In the genomic region with DNA sequence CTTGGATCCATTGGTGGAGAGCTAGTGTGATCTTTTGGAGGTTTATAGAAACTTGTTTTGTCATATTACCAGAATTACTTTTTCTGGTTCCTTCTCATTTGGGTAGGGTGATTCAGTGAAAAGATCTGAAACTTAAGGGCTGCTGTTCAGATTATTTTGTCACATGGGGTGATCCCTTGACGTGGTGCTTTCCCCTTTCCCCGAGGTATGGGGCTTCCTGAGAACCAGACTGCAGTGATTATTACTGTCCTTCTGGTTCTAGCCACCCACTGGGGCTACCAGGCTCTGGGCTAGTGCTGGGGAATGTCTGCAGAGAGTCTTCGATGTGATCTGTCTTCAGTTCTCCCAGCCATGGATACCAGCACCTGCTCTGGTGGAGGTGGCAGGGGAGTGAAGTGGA, we compare ENCODE assay signal across 25 cellular contexts.
"Had no signal": no experiment of that assay in that cellular context is flagged by ENCODE, and none has a peak within 500 bp of the region (broad histone marks: within the 10 kb centered on the region; RNA-seq: fewer than 3 reads in every experiment).

No MANE protein-coding gene starts in this region.

- H3K36me3 ChIP-seq: adrenal gland, breast epithelium, MG63, SJCRH30 had no signal

- H3K9me3 ChIP-seq: adrenal gland, body of pancreas, MG63, SJCRH30 had no signal

- H3K27ac ChIP-seq: adrenal gland, body of pancreas, breast epithelium, SJCRH30, SK-N-MC had no signal

- H3K4me3 ChIP-seq: adrenal gland, body of pancreas, breast epithelium, MG63, SJCRH30, SK-N-MC had no signal

- H3K4me1 ChIP-seq: adrenal gland, body of pancreas, breast epithelium, SJCRH30 had no signal

- DNase-seq: activated CD4-positive, alpha-beta T cell treated with anti-CD3 and anti-CD28 coated beads for 36 hours; activated CD4-positive, alpha-beta T cell treated with anti-CD3 and anti-CD28 coated beads, Interleukin-2, amount 10 ng/mL, durations not matched to agents 7 days and 5 days; activated CD4-positive, alpha-beta T cell treated with anti-CD3 and anti-CD28 coated beads, Interleukin-2, amount 50 U/mL, for 48 hours; activated CD8-positive, alpha-beta T cell treated with anti-CD3 and anti-CD28 coated beads, Interleukin-2, amount 10 ng/mL, durations not matched to agents 7 days and 5 days; activated gamma-delta T cell treated with Interleukin-2 at 50 U/mL for 16 hours; activated naive CD4-positive, alpha-beta T cell treated with anti-CD3 and anti-CD28 coated beads for 36 hours; activated T-cell treated with anti-CD3 and anti-CD28 coated beads, Interleukin-2, amount 50 U/mL, for 24 hours; adrenal gland; body of pancreas; Kasumi-1; MG63; NCI-H1048; NCI-H1436 treated with DMSO at 0.1 percent for 48 hours; NCI-H1694 treated with DMSO at 0.1 percent for 48 hours; NCI-H2029; NCI-H345; NCI-H524 treated with DMSO at 0.1 percent for 48 hours; OCI-M1; SHP77; SJCRH30 had no signal

- H3K27me3 ChIP-seq: adrenal gland, body of pancreas, breast epithelium, MG63, SJCRH30 had no signal

- ATAC-seq: activated CD4-positive, alpha-beta T cell treated with anti-CD3 and anti-CD28 coated beads for 36 hours; activated CD4-positive, CD25-positive, alpha-beta regulatory T cell treated with anti-CD3 and anti-CD28 coated beads, Interleukin-2, amount 50 U/mL, for 24 hours; activated CD8-positive, alpha-beta T cell treated with anti-CD3 and anti-CD28 coated beads, Interleukin-2, amount 10 ng/mL, durations not matched to agents 7 days and 5 days; activated naive CD4-positive, alpha-beta T cell treated with anti-CD3 and anti-CD28 coated beads, Interleukin-2, amount 50 U/mL, for 72 hours; body of pancreas; WTC11 had no signal
